In the genomic region with DNA sequence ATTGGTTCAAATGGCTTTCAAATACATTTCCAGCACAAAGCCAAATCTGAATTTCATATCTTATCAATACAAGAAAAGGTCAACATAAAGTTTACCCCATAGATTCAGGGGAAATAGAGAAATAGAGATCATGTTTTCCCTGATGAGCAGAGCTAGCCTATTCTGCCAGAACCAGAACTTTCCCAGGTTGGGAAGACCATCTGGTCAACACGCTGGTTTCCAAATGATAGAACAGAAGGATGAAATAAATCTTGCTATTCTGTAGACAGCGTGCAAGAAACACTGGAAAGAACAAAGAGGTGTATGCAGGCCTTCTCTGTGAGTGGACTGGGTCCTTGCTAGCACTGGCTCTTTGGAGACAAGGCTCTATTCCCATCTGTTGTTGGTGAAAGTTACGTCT, we compare ENCODE assay signal across 25 cellular contexts.
"Had no signal": no experiment of that assay in that cellular context is flagged by ENCODE, and none has a peak within 500 bp of the region (broad histone marks: within the 10 kb centered on the region; RNA-seq: fewer than 3 reads in every experiment).

No MANE protein-coding gene starts in this region.

- DNase-seq: stimulated activated CD4-positive, alpha-beta T cell treated with anti-CD3 and anti-CD28 coated beads, Interleukin-2, amount 100 ng/mL, for 48 hours; stimulated activated CD4-positive, alpha-beta T cell treated with anti-CD3 and anti-CD28 coated beads, Interleukin-4, amount 100 ng/mL, for 1 hour; stimulated activated CD4-positive, alpha-beta T cell treated with anti-CD3 and anti-CD28 coated beads, Interleukin-4, amount 100 ng/mL, for 24 hours; stimulated activated CD4-positive, alpha-beta T cell treated with anti-CD3 and anti-CD28 coated beads, Interleukin-4, amount 100 ng/mL, for 4 hours; stimulated activated CD8-positive, alpha-beta memory T cell treated with anti-CD3 and anti-CD28 coated beads, Interleukin-4, amount 100 ng/mL, for 48 hours; stimulated activated naive B cell treated with anti-CD40 and anti-IgM and Interleukin-4, amounts not matched to agents 10 μg/mL and 1 μg/mL and 100 μg/mL, for 72 hours; stimulated activated naive CD4-positive, alpha-beta T cell; stimulated activated naive CD4-positive, alpha-beta T cell treated with Interleukin-2 at 50 U/mL for 16 hours; stimulated activated naive CD8-positive, alpha-beta T cell treated with anti-CD3 and anti-CD28 coated beads, Interleukin-15, amount 100 ng/mL, for 72 hours; stimulated activated naive CD8-positive, alpha-beta T cell treated with anti-CD3 and anti-CD28 coated beads, Interleukin-15, Interleukin-2, amounts not matched to agents 100 U/mL and 50 U/mL, for 24 hours; stomach; substantia nigra; testis; thyroid gland; tibial artery; transverse colon; trophoblast cell; upper lobe of left lung; upper lobe of right lung; uterus had no signal

- H3K4me1 ChIP-seq: stomach, suprapubic skin, testis, thyroid gland, tibial artery, tibial nerve, transverse colon, upper lobe of left lung, upper lobe of right lung, uterus, vagina had no signal

- H3K36me3 ChIP-seq: stomach, suprapubic skin, thoracic aorta, thyroid gland, tibial artery, tibial nerve, transverse colon, upper lobe of left lung, upper lobe of right lung, uterus, vagina had no signal

- H3K9me3 ChIP-seq: stomach, suprapubic skin, testis, thoracic aorta, thyroid gland, tibial artery, tibial nerve, transverse colon, upper lobe of left lung, upper lobe of right lung, uterus, vagina had no signal

- H3K4me3 ChIP-seq: stomach, suprapubic skin, testis, thoracic aorta, thyroid gland, tibial artery, tibial nerve, transverse colon, upper lobe of left lung, upper lobe of right lung, uterus, vagina had no signal

- H3K27ac ChIP-seq: stomach, suprapubic skin, testis, thoracic aorta, thyroid gland, tibial artery, tibial nerve, transverse colon, upper lobe of left lung, upper lobe of right lung, uterus, vagina had no signal

- ATAC-seq: stimulated activated effector memory CD8-positive, alpha-beta T cell treated with anti-CD3 and anti-CD28 coated beads, Interleukin-12 subunit alpha, Interleukin-12 subunit beta, amount 100 ng/mL, for 72 hours; stimulated activated naive B cell treated with anti-CD40 and anti-IgM and Interleukin-4, amounts not matched to agents 10 μg/mL and 1 μg/mL and 100 μg/mL, for 72 hours; stimulated activated naive CD8-positive, alpha-beta T cell treated with anti-CD3 and anti-CD28 coated beads, Interleukin-15, amount 100 ng/mL, for 72 hours; stimulated activated naive CD8-positive, alpha-beta T cell treated with anti-CD3 and anti-CD28 coated beads, Interleukin-15, Interleukin-2, amounts not matched to agents 100 U/mL and 50 U/mL, for 24 hours; upper lobe of right lung had no signal

- H3K27me3 ChIP-seq: stomach, suprapubic skin, testis, thyroid gland, tibial artery, tibial nerve, transverse colon, upper lobe of left lung, upper lobe of right lung, uterus, vagina had no signal
